Comparison of ENCODE assay signal across 21 cellular contexts in genomic region chr22:27859336-27859735, GRCh38. TPM values are rescaled to one million over a fixed set of nuclear protein-coding genes. Genes with fewer than 3 reads are reported as not detected.
DNase-seq lines count a peak whose midpoint lies in the region; ATAC-seq, FAIRE-seq and TF ChIP-seq lines count a peak whose summit lies in the region.
"Had no signal": no experiment of that assay in that cellular context is flagged by ENCODE, and none has a peak within 500 bp of the region (broad histone marks: within the 10 kb centered on the region; RNA-seq: fewer than 3 reads in every experiment).

No MANE protein-coding gene starts in this region.

- H2AFZ ChIP-seq in astrocyte (ENCODE audit: low read depth, low read length), result no peak overlapping the region

- FAIRE-seq in astrocyte (lab: Jason Lieb, UNC), result no peak
- FAIRE-seq: bronchial epithelial cell, H1 had no signal

- no peak overlapping the region for H3K27ac Mint-ChIP-seq in astrocyte (ENCODE audit: unreplicated experiment)
- H3K27ac Mint-ChIP-seq: activated CD4-positive, alpha-beta T cell treated with anti-CD3 and anti-CD28 coated beads, Interleukin-2, amount 10 ng/mL, durations not matched to agents 7 days and 5 days; activated naive CD8-positive, alpha-beta T cell; effector memory CD8-positive, alpha-beta T cell had no signal

- no peak for TF ChIP-seq CTCF in astrocyte (IDR thresholded peaks at IDR 0.05; ENCODE audit: insufficient read depth, low read depth, low read length)

- H3K9ac ChIP-seq in astrocyte (ENCODE audit: low read length), result peak overlapping the region; percentile 38
- H3K9ac ChIP-seq in skeletal muscle satellite cell (ENCODE audit: low read depth, low read length), result no peak overlapping the region
- H3K9ac ChIP-seq: BLaER1 had no signal

- peaks cover 41% of the 10 kb centered on the region for H3K79me2 ChIP-seq in astrocyte (ENCODE audit: insufficient read depth, low read length)

- H3K27me3 ChIP-seq in astrocyte (ENCODE audit: insufficient read depth, low read length) (no peaks in the 10 kb centered on the region), skeletal muscle satellite cell (ENCODE audit: control insufficient read depth, insufficient read depth, low read length) (no peaks in the 10 kb centered on the region)
- H3K27me3 ChIP-seq: BLaER1 had no signal

- peak; percentile 55 for ATAC-seq in left lobe of liver
- ATAC-seq: effector memory CD8-positive, alpha-beta T cell; left ventricle myocardium superior; sciatic nerve had no signal

- peaks cover 25% of the 10 kb centered on the region for H4K20me1 ChIP-seq in astrocyte (ENCODE audit: insufficient read depth, low read length)

- H3K4me1 ChIP-seq in astrocyte (ENCODE audit: insufficient read depth, low read length) (no peaks in the 10 kb centered on the region), skeletal muscle satellite cell (ENCODE audit: control insufficient read depth, insufficient read depth, low read length) (no peaks in the 10 kb centered on the region)

- H3K9me3 Mint-ChIP-seq in astrocyte (ENCODE audit: unreplicated experiment), result no peaks in the 10 kb centered on the region
- H3K9me3 Mint-ChIP-seq: activated CD4-positive, alpha-beta T cell treated with anti-CD3 and anti-CD28 coated beads, Interleukin-2, amount 10 ng/mL, durations not matched to agents 7 days and 5 days; effector memory CD8-positive, alpha-beta T cell had no signal

- H3K36me3 Mint-ChIP-seq in astrocyte (ENCODE audit: low read depth, unreplicated experiment), result peaks cover 9% of the 10 kb centered on the region

- H3K27me3 Mint-ChIP-seq in astrocyte (ENCODE audit: low read depth, unreplicated experiment), result no peaks in the 10 kb centered on the region
- H3K27me3 Mint-ChIP-seq: activated CD4-positive, alpha-beta T cell treated with anti-CD3 and anti-CD28 coated beads, Interleukin-2, amount 10 ng/mL, durations not matched to agents 7 days and 5 days; activated naive CD8-positive, alpha-beta T cell; effector memory CD8-positive, alpha-beta T cell had no signal

- peak; percentile 34 for DNase-seq in EL
- no peak for DNase-seq in astrocyte (ENCODE audit: low read depth)
- DNase-seq in left lobe of liver (ENCODE audit: low spot score), result no peak
- no peak for DNase-seq in dermis blood vessel endothelial cell
- no peak for DNase-seq in NCI-H524 (lab: John Stamatoyannopoulos, UW)
- DNase-seq in NCI-H748 (lab: John Stamatoyannopoulos, UW; ENCODE audit: unreplicated experiment), result no peak
- DNase-seq in cerebellar nuclear complex (lab: John Stamatoyannopoulos, UW), result no peak
- DNase-seq: activated CD4-positive, alpha-beta T cell treated with anti-CD3 and anti-CD28 coated beads, Interleukin-2, amount 10 ng/mL, durations not matched to agents 7 days and 5 days; DMS 273 treated with DMSO at 0.1 percent for 48 hours; effector memory CD8-positive, alpha-beta T cell; Karpas-422; left ventricle myocardium superior; NCI-H1436 treated with DMSO at 0.1 percent for 48 hours; NCI-H446; stimulated activated CD4-positive, alpha-beta T cell treated with anti-CD3 and anti-CD28 coated beads, Interleukin-2, amount 100 ng/mL, for 48 hours had no signal

- H3K9me3 ChIP-seq in astrocyte (ENCODE audit: insufficient read depth, low read depth, low read length), result no peaks in the 10 kb centered on the region
- H3K9me3 ChIP-seq in skeletal muscle satellite cell (replicated peaks; ENCODE audit: low read length), result no peaks in the 10 kb centered on the region
- H3K9me3 ChIP-seq: BLaER1 had no signal

- no peak overlapping the region for H3K27ac ChIP-seq in astrocyte (ENCODE audit: low read depth, low read length)
- H3K27ac ChIP-seq: BLaER1 had no signal

- H3K4me3 Mint-ChIP-seq in astrocyte (ENCODE audit: unreplicated experiment), result no peak overlapping the region
- H3K4me3 Mint-ChIP-seq: activated CD4-positive, alpha-beta T cell treated with anti-CD3 and anti-CD28 coated beads, Interleukin-2, amount 10 ng/mL, durations not matched to agents 7 days and 5 days; activated naive CD8-positive, alpha-beta T cell; effector memory CD8-positive, alpha-beta T cell had no signal

- H3K4me3 ChIP-seq in astrocyte (ENCODE audit: insufficient read depth, low read depth, low read length) (no peak overlapping the region), skeletal muscle satellite cell (ENCODE audit: low read length) (no peak overlapping the region)
- H3K4me3 ChIP-seq: BLaER1 had no signal

- H3K36me3 ChIP-seq in astrocyte (ENCODE audit: insufficient read depth, low read length), result peaks cover 55% of the 10 kb centered on the region
- peaks cover 68% of the 10 kb centered on the region for H3K36me3 ChIP-seq in skeletal muscle satellite cell (ENCODE audit: insufficient read depth, low read length)

- H3K4me1 Mint-ChIP-seq in astrocyte (ENCODE audit: low read depth, unreplicated experiment), result peaks cover 9% of the 10 kb centered on the region
- H3K4me1 Mint-ChIP-seq: activated CD4-positive, alpha-beta T cell treated with anti-CD3 and anti-CD28 coated beads, Interleukin-2, amount 10 ng/mL, durations not matched to agents 7 days and 5 days had no signal

- H3K4me2 ChIP-seq in astrocyte (ENCODE audit: low read length), result peak overlapping the region; percentile 22
- peak overlapping the region; percentile 4 for H3K4me2 ChIP-seq in skeletal muscle satellite cell (ENCODE audit: low read length)
- H3K4me2 ChIP-seq: BLaER1 had no signal

RNA-seq across cellular contexts. Expression of gene MN1, which starts 57.8 kb away (rescaled TPM):
- total RNA-seq in astrocyte (98.6 and 110 TPM in 2 replicates), left lobe of liver (1.2 TPM), dermis blood vessel endothelial cell (0.34 and 0.47 TPM in 2 replicates)
- total RNA-seq in skeletal muscle satellite cell (2012; rRNA removed), result 0.76 and 6.3 TPM in 2 replicates

RNA-seq across cellular contexts. Expression of gene PITPNB, which starts 59.7 kb away (rescaled TPM):
- 90.0 and 90.6 TPM in 2 replicates for total RNA-seq in astrocyte
- total RNA-seq in left lobe of liver, result 30.6 TPM
- total RNA-seq in skeletal muscle satellite cell (2012; rRNA removed), result 22.9 and 25.6 TPM in 2 replicates
- total RNA-seq in dermis blood vessel endothelial cell, result 32.0 and 50.9 TPM in 2 replicates

Comparison
In these comparisons a context has a peak if more than half of its experiments do, and no peak if none do; other contexts are left out.
1. RNA of gene MN1, which starts 57.8 kb away (total RNA-seq): 98.6 to 110 TPM in astrocyte; 1.2 TPM in left lobe of liver (single experiment) and 0.34 to 0.47 TPM in dermis blood vessel endothelial cell; every median in the first group is over 10 times any median in the second.